In genomic region chr14:104665663-104666522, GRCh38 we compare ENCODE assay signal across 8 cellular contexts. TPM values are rescaled to one million over a fixed set of nuclear protein-coding genes. Genes with fewer than 3 reads are reported as not detected.
A peak's percentile ranks its signal among the peaks of the same experiment; 100 is the strongest.
DNase-seq lines count a peak whose midpoint lies in the region; ATAC-seq and TF ChIP-seq lines count a peak whose summit lies in the region.

No MANE protein-coding gene starts in this region.

- peak; percentile 58 to 70 for TF ChIP-seq RAD21 in liver (IDR thresholded peaks at IDR 0.05)

- 55% methylated on average over 27 of the region's 27 CpGs for WGBS in liver

- H3K27me3 Mint-ChIP-seq in MCF 10A (ENCODE audit: insufficient read depth, unreplicated experiment) = peaks cover 9% of the 10 kb centered on the region

- no peak overlapping the region for H3K27ac Mint-ChIP-seq in MCF 10A (ENCODE audit: low read depth, unreplicated experiment)

- peaks cover 7% of the 10 kb centered on the region for H3K36me3 Mint-ChIP-seq in MCF 10A (ENCODE audit: insufficient read depth, unreplicated experiment)

- H3K4me1 ChIP-seq in liver (ENCODE audit: control insufficient read depth in 4 of 4, insufficient read depth in 4 of 4, low read length in 3 of 4) = peaks cover 0 to 2% (median 0%) of the 10 kb centered on the region in 4 donors

- no TSS peak for BruUV-seq in MCF 10A (replicated peaks; lab: Mats Ljungman, UMichigan)

- DNase-seq in RPMI7951 (ENCODE audit: low read depth) (peak; percentile 43), MCF 10A (ENCODE audit: unreplicated experiment) (peak; percentile 48), T-helper 9 cell (no peak)

- H3K9ac ChIP-seq in liver (ENCODE audit: low read depth in 1 of 2, low read length in 2 of 2) = no peak overlapping the region

- no peak overlapping the region for H3K27ac ChIP-seq in liver (ENCODE audit: low read depth in 1 of 2, low read length in 2 of 2)
- peak overlapping the region; percentile 97 for H3K27ac ChIP-seq in temporal lobe (ENCODE audit: low read depth, low read length)

- TF ChIP-seq CTCF in GM12872 (IDR thresholded peaks at IDR 0.05; ENCODE audit: insufficient read depth, low read depth, low read length) = peak; percentile 50
- TF ChIP-seq CTCF in MCF 10A (IDR thresholded peaks at IDR 0.05; ENCODE audit: unreplicated experiment) = peak; percentile 15
- TF ChIP-seq CTCF in liver (IDR thresholded peaks at IDR 0.05; ENCODE audit: low read depth, low read length, missing input control) = peak; percentile 25

- H3K4me1 Mint-ChIP-seq in MCF 10A (ENCODE audit: insufficient read depth, unreplicated experiment) = no peaks in the 10 kb centered on the region

- ATAC-seq in HG03354 (IDR thresholded peaks at IDR 0.05; ENCODE audit: poor library complexity, severe bottlenecking, unreplicated experiment) = no peak
- ATAC-seq in GM18870 (IDR thresholded peaks at IDR 0.05; ENCODE audit: unreplicated experiment) = no peak

- no peaks in the 10 kb centered on the region for H3K27me3 ChIP-seq in liver (ENCODE audit: control insufficient read depth in 4 of 4, insufficient read depth in 4 of 4, low read length in 3 of 4)

- POLR2A ChIA-PET in MCF 10A (lab: Yijun Ruan, JAX) = interaction anchor here (0.8 kb wide), 2 partner anchors 14 to 87 kb away, joined by 3 read pairs; partner anchors contain the start of gene SIVA1

- no peaks in the 10 kb centered on the region for H3K9me3 Mint-ChIP-seq in MCF 10A (ENCODE audit: unreplicated experiment)

- H3K4me3 Mint-ChIP-seq in MCF 10A (ENCODE audit: unreplicated experiment) = no peak overlapping the region

- intact Hi-C loops in MCF 10A (cut with micrococcal nuclease) = loop anchor here (1.0 kb wide), 1 partner anchor 24 kb away; no protein-coding TSS in a partner anchor

- H3K9me3 ChIP-seq in liver (ENCODE audit: control insufficient read depth in 4 of 4, low read length in 3 of 4) = no peaks in the 10 kb centered on the region

- CTCF ChIA-PET in MCF 10A (lab: Yijun Ruan, JAX) = interaction anchor here (0.5 to 1.5 kb wide), 7 partner anchors 8 to 99 kb away, joined by 3 to 8 read pairs (median 4); no protein-coding TSS in a partner anchor

- no peak overlapping the region for H3K4me3 ChIP-seq in liver (ENCODE audit: low read depth in 1 of 3, low read length in 3 of 3)

- no peaks in the 10 kb centered on the region for H3K36me3 ChIP-seq in liver (ENCODE audit: control insufficient read depth in 4 of 4, insufficient read depth in 3 of 4, low read depth in 1 of 4, low read length in 3 of 4)

TF ChIP-seq in liver, 16 proteins besides CTCF, POLR2A, EP300 and RAD21:
- no peak for TF ChIP-seq GABPA (IDR thresholded peaks at IDR 0.05 in 1 of 2, conservative IDR thresholded peaks at IDR 0.05 in 1 of 2)
- no peak for TF ChIP-seq HNF4A (conservative IDR thresholded peaks at IDR 0.05)
- no peak for TF ChIP-seq JUND (IDR thresholded peaks at IDR 0.05)
- TF ChIP-seq HNF4G (IDR thresholded peaks at IDR 0.05) = no peak
- no peak for TF ChIP-seq SP1 (IDR thresholded peaks at IDR 0.05)
- TF ChIP-seq ZBTB33 (IDR thresholded peaks at IDR 0.05) = no peak
- no peak for TF ChIP-seq FOXA2 (IDR thresholded peaks at IDR 0.05)
- TF ChIP-seq, protein P1, sequence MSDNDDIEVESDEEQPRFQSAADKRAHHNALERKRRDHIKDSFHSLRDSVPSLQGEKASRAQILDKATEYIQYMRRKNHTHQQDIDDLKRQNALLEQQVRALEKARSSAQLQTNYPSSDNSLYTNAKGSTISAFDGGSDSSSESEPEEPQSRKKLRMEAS (IDR thresholded peaks at IDR 0.05) = no peak
- no peak for TF ChIP-seq REST (IDR thresholded peaks at IDR 0.05)
- TF ChIP-seq ATF3 (IDR thresholded peaks at IDR 0.05) = no peak
- no peak for TF ChIP-seq RXRA (IDR thresholded peaks at IDR 0.05)
- no peak for TF ChIP-seq NR2F2 (IDR thresholded peaks at IDR 0.05)
- no peak for TF ChIP-seq EGR1 (IDR thresholded peaks at IDR 0.05; ENCODE audit: low read depth in 2 of 2)
- no peak for TF ChIP-seq YY1 (IDR thresholded peaks at IDR 0.05)
- no peak for TF ChIP-seq FOXA1 (IDR thresholded peaks at IDR 0.05)
- TF ChIP-seq TAF1 (conservative IDR thresholded peaks at IDR 0.05) = no peak

RNA-seq across cellular contexts. Expression of gene INF2, which starts 23.5 kb away (rescaled TPM):
- total RNA-seq in RPMI7951 (2014; rRNA removed; shearing (Covaris generic)) = 24.9 and 27.6 TPM in 2 replicates
- total RNA-seq in MCF 10A (2022) (91.6 and 102 TPM in 2 replicates), liver (10 to 100 TPM; 13.1 to 35.8 TPM), temporal lobe (15.0 TPM)
- polyA plus RNA-seq in liver = 10 to 100 TPM; 15.1 to 51.6 TPM

RNA-seq across cellular contexts. Expression of gene ADSS1, which starts 58.1 kb away (rescaled TPM):
- 1.6 and 3.2 TPM in 2 replicates for total RNA-seq in RPMI7951 (2014; rRNA removed; shearing (Covaris generic))
- total RNA-seq in MCF 10A (2022) (2.9 and 5.2 TPM in 2 replicates), liver (10 to 100 TPM in 1 of 2 donors, 1 to 10 TPM in 1; 1.8 to 13.3 TPM), temporal lobe (2.0 TPM)
- polyA plus RNA-seq in liver = 10 to 100 TPM; 11.0 to 18.8 TPM
